24 cellular contexts compared by ENCODE assay signal in the genomic region with DNA sequence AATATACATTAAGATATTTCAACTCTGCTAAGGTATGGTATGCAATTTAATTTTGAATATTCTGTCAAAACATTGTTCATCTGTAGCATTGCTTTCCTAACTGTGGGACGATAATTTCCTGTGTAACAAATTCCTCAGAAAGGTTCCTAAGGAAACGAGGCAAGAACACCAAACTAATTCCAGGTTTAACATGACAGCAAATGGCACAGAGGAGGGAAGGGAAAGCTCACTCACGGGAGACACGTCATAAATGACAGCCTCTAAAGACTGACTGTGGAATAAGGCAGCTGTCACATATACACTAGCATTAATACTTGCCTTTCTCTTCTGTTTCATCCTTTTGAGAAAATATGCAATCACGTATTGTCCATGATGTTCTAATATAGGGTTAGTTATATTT.
A peak's percentile ranks its signal among the peaks of the same experiment; 100 is the strongest.
DNase-seq lines count a peak whose midpoint lies in the region; ATAC-seq and TF ChIP-seq lines count a peak whose summit lies in the region.
"Had no signal": no experiment of that assay in that cellular context is flagged by ENCODE, and none has a peak within 500 bp of the region (broad histone marks: within the 10 kb centered on the region; RNA-seq: fewer than 3 reads in every experiment).

No MANE protein-coding gene starts in this region.

- no peaks in the 10 kb centered on the region for H3K36me3 Mint-ChIP-seq in naive thymus-derived CD4-positive, alpha-beta T cell

- peak overlapping the region; percentile 14 for H2BK5ac ChIP-seq in IMR-90 (ENCODE audit: low read depth, low read length, poor library complexity, severe bottlenecking)

- H2AK9ac ChIP-seq in IMR-90 (replicated peaks; ENCODE audit: low read depth, low read length, poor library complexity): no peak overlapping the region

- H3K4me1 ChIP-seq in ACC112 (ENCODE audit: control insufficient read depth, insufficient read depth, low read length, unreplicated experiment) (peaks cover 21% of the 10 kb centered on the region), IMR-90 (ENCODE audit: control insufficient read depth, insufficient read depth, low read length) (peaks cover 13% of the 10 kb centered on the region)
- no peaks in the 10 kb centered on the region for H3K4me1 ChIP-seq in naive thymus-derived CD4-positive, alpha-beta T cell (ENCODE audit: control insufficient read depth in 2 of 2, insufficient read depth in 2 of 2, low read length in 2 of 2)
- H3K4me1 ChIP-seq: A549, body of pancreas had no signal

- no peaks in the 10 kb centered on the region for H3K36me3 ChIP-seq in ACC112 (ENCODE audit: insufficient read depth, low read length)
- no peaks in the 10 kb centered on the region for H3K36me3 ChIP-seq in IMR-90 (ENCODE audit: control insufficient read depth, insufficient read depth, low read length)
- H3K36me3 ChIP-seq in naive thymus-derived CD4-positive, alpha-beta T cell (ENCODE audit: control insufficient read depth in 2 of 3, insufficient read depth in 3 of 3, low read length in 3 of 3): no peaks in the 10 kb centered on the region

- peak; percentile 31 for DNase-seq in IMR-90
- peak; percentile 24 for DNase-seq in astrocyte of the spinal cord (ENCODE audit: low read depth, low spot score)
- DNase-seq in left kidney (ENCODE audit: low read depth, low spot score): peak; percentile 26
- DNase-seq in naive thymus-derived CD4-positive, alpha-beta T cell: no peak
- no peak for DNase-seq in DMS79 treated with DMSO at 0.1 percent for 48 hours (lab: John Stamatoyannopoulos, UW)
- DNase-seq in NCI-H446 treated with DMSO at 0.1 percent for 48 hours (lab: John Stamatoyannopoulos, UW): no peak
- DNase-seq in iPS-NIHi7 (ENCODE audit: extremely low spot score): no peak
- DNase-seq: activated CD4-positive, alpha-beta T cell treated with anti-CD3 and anti-CD28 coated beads for 48 hours; activated gamma-delta T cell treated with Interleukin-2 at 50 U/mL for 16 hours; activated T-cell treated with anti-CD3 and anti-CD28 coated beads, Interleukin-2, amount 50 U/mL, for 24 hours; body of pancreas; effector CD8-positive, alpha-beta T cell; GDM1; H7; KBM-7; MM.1S; NCI-H2107; T-helper 2 cell had no signal

- TF ChIP-seq RAD21 in IMR-90 (IDR thresholded peaks at IDR 0.05; ENCODE audit: low read length): no peak

- H4K20me1 ChIP-seq in IMR-90 (ENCODE audit: insufficient read depth, low read length): peaks cover 20% of the 10 kb centered on the region

- H3K14ac ChIP-seq in IMR-90 (replicated peaks; ENCODE audit: low read depth, low read length): peak overlapping the region; percentile 48

- H3K27me3 ChIP-seq in ACC112 (ENCODE audit: insufficient read depth, low read length) (no peaks in the 10 kb centered on the region), IMR-90 (ENCODE audit: control insufficient read depth, insufficient read depth, low read length) (no peaks in the 10 kb centered on the region)
- no peaks in the 10 kb centered on the region for H3K27me3 ChIP-seq in naive thymus-derived CD4-positive, alpha-beta T cell (ENCODE audit: control insufficient read depth in 2 of 2, insufficient read depth in 2 of 2, low read length in 2 of 2)
- H3K27me3 ChIP-seq: body of pancreas had no signal

- CTCF ChIA-PET in IMR-90 (lab: Yijun Ruan, JAX): interaction anchor here (0.8 kb wide), 1 partner anchor 59 kb away, joined by 3 read pairs; no protein-coding TSS in a partner anchor
- CTCF ChIA-PET in naive thymus-derived CD4-positive, alpha-beta T cell (lab: Charles Lee): no interaction called here

- H3K79me1 ChIP-seq in IMR-90 (ENCODE audit: low read depth in 1 of 2, low read length in 2 of 2): peaks cover 22 to 77% of the 10 kb centered on the region in 2 experiments

- peak overlapping the region; percentile 23; the same call in 1 of the 2 replicates for H2AK5ac ChIP-seq in IMR-90 (ENCODE audit: low read depth, low read length)

- no peak for TF ChIP-seq CTCF in IMR-90 (conservative IDR thresholded peaks at IDR 0.05; ENCODE audit: low read depth, low read length)
- TF ChIP-seq CTCF in astrocyte of the spinal cord (IDR thresholded peaks at IDR 0.05; ENCODE audit: low read depth, low read length): no peak

- no peak overlapping the region for H3K4me3 Mint-ChIP-seq in naive thymus-derived CD4-positive, alpha-beta T cell
- H3K4me3 Mint-ChIP-seq: activated T-cell treated with anti-CD3 and anti-CD28 coated beads, Interleukin-2, amount 50 U/mL, for 24 hours; stimulated activated naive CD8-positive, alpha-beta T cell treated with anti-CD3 and anti-CD28 coated beads, Interleukin-15, Interleukin-2, amounts not matched to agents 100 ng/mL and 50 ng/mL, for 24 hours had no signal

- H4K8ac ChIP-seq in IMR-90 (ENCODE audit: low read depth in 2 of 2, low read length in 2 of 2): peak overlapping the region; percentile 8 to 67; a peak in 1 of 4 replicates

- dilution Hi-C loops in IMR-90 (cut with HindIII; ENCODE audit: low sequenced_read_pairs, unreplicated experiment): no loop called here

- H3K23ac ChIP-seq in IMR-90 (ENCODE audit: low read depth, low read length): no peak overlapping the region; the same call in 1 of the 2 replicates

- peak overlapping the region; percentile 44 for H2BK120ac ChIP-seq in IMR-90 (ENCODE audit: low read depth, low read length)

- H3K27ac ChIP-seq in ACC112 (ENCODE audit: low read depth, low read length) (peak overlapping the region; percentile 62), IMR-90 (ENCODE audit: insufficient read depth, low read length) (no peak overlapping the region)
- H3K27ac ChIP-seq in naive thymus-derived CD4-positive, alpha-beta T cell (ENCODE audit: low read depth, low read length): no peak overlapping the region
- H3K27ac ChIP-seq: A549, body of pancreas, SK-N-MC, VCaP had no signal

- BruUV-seq in IMR-90 (replicated peaks; lab: Mats Ljungman, UMichigan): TSS peak; percentile 0

- no peak for TF ChIP-seq POLR2A in IMR-90 (IDR thresholded peaks at IDR 0.05; ENCODE audit: low read depth, low read length)

- H3K9me1 ChIP-seq in IMR-90 (ENCODE audit: insufficient read depth, low read length): peaks cover 17% of the 10 kb centered on the region

- no peaks in the 10 kb centered on the region for H3K9me3 ChIP-seq in IMR-90 (ENCODE audit: control insufficient read depth, insufficient read depth, low read length)
- no peaks in the 10 kb centered on the region for H3K9me3 ChIP-seq in naive thymus-derived CD4-positive, alpha-beta T cell (ENCODE audit: control insufficient read depth in 2 of 3, low read length in 3 of 3)
- H3K9me3 ChIP-seq: A549, body of pancreas had no signal

- peak overlapping the region; percentile 65; the same call in 1 of the 2 replicates for H4K91ac ChIP-seq in IMR-90 (ENCODE audit: insufficient read depth, low read depth, low read length)

- intact Hi-C loops in IMR-90 (cut with micrococcal nuclease): no loop called here
- intact Hi-C loops in naive thymus-derived CD4-positive, alpha-beta T cell (cut with micrococcal nuclease): no loop called here

- H3K18ac ChIP-seq in IMR-90 (ENCODE audit: low read depth, low read length): peak overlapping the region; percentile 50; the same call in 1 of the 2 replicates

- peak overlapping the region; percentile 58; the same call in 1 of the 2 replicates for H2BK20ac ChIP-seq in IMR-90 (ENCODE audit: low read depth, low read length)

- no peak overlapping the region for H3K9ac ChIP-seq in IMR-90 (ENCODE audit: low read depth, low read length)

- peaks cover 7% of the 10 kb centered on the region for H3K79me2 ChIP-seq in ACC112 (ENCODE audit: control insufficient read depth, insufficient read depth, low read length, unreplicated experiment)

- no peak overlapping the region for H3K27ac Mint-ChIP-seq in naive thymus-derived CD4-positive, alpha-beta T cell
- H3K27ac Mint-ChIP-seq: activated T-cell treated with anti-CD3 and anti-CD28 coated beads, Interleukin-2, amount 50 U/mL, for 24 hours; stimulated activated naive CD8-positive, alpha-beta T cell treated with anti-CD3 and anti-CD28 coated beads, Interleukin-15, Interleukin-2, amounts not matched to agents 100 ng/mL and 50 ng/mL, for 24 hours had no signal

- in situ Hi-C loops in IMR-90 (cut with MboI; ENCODE audit: low sequenced_read_pairs): no loop called here
- in situ Hi-C loops in astrocyte of the spinal cord (cut with HindIII; ENCODE audit: low sequenced_read_pairs): no loop called here

- peak overlapping the region; percentile 66 for H3K4me2 ChIP-seq in IMR-90 (ENCODE audit: low read depth, low read length)
- H3K4me2 ChIP-seq: A549 had no signal

- H3K56ac ChIP-seq in IMR-90 (ENCODE audit: extremely low read depth, insufficient read depth, low read length): no peak overlapping the region

- POLR2A ChIA-PET in IMR-90 (lab: Charles Lee; ENCODE audit: unreplicated experiment): no interaction called here
- POLR2A ChIA-PET in naive thymus-derived CD4-positive, alpha-beta T cell (lab: Charles Lee): no interaction called here

- peak overlapping the region; percentile 26 for H3K4me3 ChIP-seq in ACC112 (ENCODE audit: low read depth, low read length)
- H3K4me3 ChIP-seq in IMR-90 (ENCODE audit: insufficient read depth, low read depth, low read length): no peak overlapping the region
- H3K4me3 ChIP-seq in astrocyte of the spinal cord (ENCODE audit: low read depth, low read length): no peak overlapping the region
- H3K4me3 ChIP-seq in naive thymus-derived CD4-positive, alpha-beta T cell (ENCODE audit: low read length): no peak overlapping the region
- H3K4me3 ChIP-seq: A549, body of pancreas, SK-N-MC had no signal

- peak overlapping the region; percentile 75 for H3K4ac ChIP-seq in IMR-90 (ENCODE audit: low read depth, low read length)

- H3K9me3 Mint-ChIP-seq in naive thymus-derived CD4-positive, alpha-beta T cell: peaks cover 0 to 13% (median 2%) of the 10 kb centered on the region in 11 donors

- ATAC-seq in IMR-90 (ENCODE audit: low read depth): no peak; the same call in 1 of the 2 replicates
- ATAC-seq in naive thymus-derived CD4-positive, alpha-beta T cell: no peak
- ATAC-seq: A549, left lobe of liver had no signal

- H4K5ac ChIP-seq in IMR-90 (ENCODE audit: low read depth, low read length): peak overlapping the region; percentile 3; the same call in 1 of the 2 replicates

- H3K4me1 Mint-ChIP-seq in naive thymus-derived CD4-positive, alpha-beta T cell: no peaks in the 10 kb centered on the region

- H2AFZ ChIP-seq in ACC112 (ENCODE audit: low read length, unreplicated experiment) (no peak overlapping the region), IMR-90 (replicated peaks; ENCODE audit: low read length, poor library complexity) (no peak overlapping the region)

- peaks cover 0 to 12% (median 0%) of the 10 kb centered on the region in 5 donors for H3K27me3 Mint-ChIP-seq in naive thymus-derived CD4-positive, alpha-beta T cell
- H3K27me3 Mint-ChIP-seq: activated T-cell treated with anti-CD3 and anti-CD28 coated beads, Interleukin-2, amount 50 U/mL, for 24 hours; stimulated activated naive CD8-positive, alpha-beta T cell treated with anti-CD3 and anti-CD28 coated beads, Interleukin-15, Interleukin-2, amounts not matched to agents 100 ng/mL and 50 ng/mL, for 24 hours had no signal

- no CpG with 5 or more reads among the region's 5 CpGs for WGBS in IMR-90 (ENCODE audit: extremely low coverage in 2 of 2, insufficient read length in 1 of 2), 2 experiments

- H2BK15ac ChIP-seq in IMR-90 (ENCODE audit: low read depth, low read length): peak overlapping the region; percentile 13; the same call in 1 of the 3 replicates

Comparison
In these comparisons a context has a peak if more than half of its experiments do, and no peak if none do; other contexts are left out.
1. DNase-seq: peak in IMR-90 (single experiment), astrocyte of the spinal cord (single experiment) and left kidney (single experiment); none in naive thymus-derived CD4-positive, alpha-beta T cell (0 of 9), DMS79 treated with DMSO at 0.1 percent for 48 hours (single experiment), NCI-H446 treated with DMSO at 0.1 percent for 48 hours (single experiment) and iPS-NIHi7 (single experiment).